In the genomic region with DNA sequence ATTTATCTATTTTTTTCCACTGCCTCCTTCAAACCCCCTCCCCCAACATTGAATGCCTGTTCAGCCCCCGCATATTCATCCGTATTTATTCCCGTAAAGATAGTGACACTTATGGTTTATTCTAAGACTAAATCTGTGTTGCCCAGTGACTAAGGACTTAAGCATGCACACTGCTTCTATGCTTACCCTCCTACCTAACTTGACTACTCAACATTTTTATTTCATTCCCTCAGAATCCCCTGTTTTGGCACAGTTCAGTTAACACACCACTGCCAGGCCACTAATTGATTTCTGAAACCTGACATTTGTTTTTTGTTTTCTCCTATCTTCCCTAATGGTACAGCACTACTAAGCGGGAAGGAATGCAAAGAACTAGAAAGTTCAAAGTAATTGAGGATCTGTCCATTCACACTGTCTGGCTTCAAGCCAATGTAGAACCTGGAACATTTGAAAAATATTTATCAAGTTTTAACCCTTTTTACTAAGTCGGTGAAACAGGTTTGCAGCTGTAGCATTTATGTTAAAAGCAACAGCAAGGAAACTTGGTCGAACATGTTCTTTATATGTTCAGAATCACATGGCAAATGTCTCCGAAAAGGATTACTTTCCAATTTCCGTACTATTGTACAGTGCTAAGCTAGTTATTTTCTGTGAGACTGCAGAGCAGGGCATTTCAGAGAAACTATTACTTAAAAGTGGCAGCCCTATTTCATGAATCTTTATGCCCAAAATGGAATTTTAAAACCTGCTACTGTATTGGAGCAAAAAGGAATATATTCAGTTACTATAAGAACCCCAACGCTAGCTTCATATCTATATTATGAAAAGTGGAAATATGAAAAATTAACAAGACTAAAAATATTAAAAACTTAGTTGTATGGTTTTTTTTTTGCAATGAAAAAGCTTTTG, we compare ENCODE assay signal across 11 cellular contexts. TPM values are rescaled to one million over a fixed set of nuclear protein-coding genes. Genes with fewer than 3 reads are reported as not detected.
A peak's percentile ranks its signal among the peaks of the same experiment; 100 is the strongest.
DNase-seq lines count a peak whose midpoint lies in the region; ATAC-seq and TF ChIP-seq lines count a peak whose summit lies in the region.
"Had no signal": no experiment of that assay in that cellular context is flagged by ENCODE, and none has a peak within 500 bp of the region (broad histone marks: within the 10 kb centered on the region; RNA-seq: fewer than 3 reads in every experiment).

No MANE protein-coding gene starts in this region.

- H3K27me3 ChIP-seq in Caco-2 (replicated peaks; ENCODE audit: control insufficient read depth, insufficient read depth, low read length), result no peaks in the 10 kb centered on the region
- no peaks in the 10 kb centered on the region for H3K27me3 ChIP-seq in duodenal mucosa (ENCODE audit: control insufficient read depth in 1 of 2, insufficient read depth in 2 of 2, low read length in 2 of 2)
- H3K27me3 ChIP-seq in CD4-positive, alpha-beta memory T cell (ENCODE audit: insufficient read depth, low read length), result peaks cover 11% of the 10 kb centered on the region

- POLR2A ChIA-PET in Caco-2 (lab: Charles Lee), result no interaction called here
- POLR2A ChIA-PET in CD4-positive, alpha-beta memory T cell (lab: Charles Lee; ENCODE audit: partially characterized antibody), result no interaction called here

- H3K27ac ChIP-seq in duodenal mucosa (ENCODE audit: low read depth, low read length), result peak overlapping the region; percentile 10
- no peak overlapping the region for H3K27ac ChIP-seq in CD4-positive, alpha-beta memory T cell (ENCODE audit: low read depth, low read length)
- H3K27ac ChIP-seq: pancreas had no signal

- ATAC-seq in HG03439 (IDR thresholded peaks at IDR 0.05; ENCODE audit: unreplicated experiment), result no peak
- ATAC-seq: pancreas had no signal

- peak overlapping the region; percentile 76 for H3K4me3 Mint-ChIP-seq in Caco-2 (ENCODE audit: unreplicated experiment)
- no peak overlapping the region for H3K4me3 Mint-ChIP-seq in nephron progenitor cell
- peak overlapping the region in 1 of 8 donors; percentile 55 for H3K4me3 Mint-ChIP-seq in CD4-positive, alpha-beta memory T cell

- H3K36me3 ChIP-seq in Caco-2 (ENCODE audit: control insufficient read depth, insufficient read depth, low read length) (no peaks in the 10 kb centered on the region), duodenal mucosa (ENCODE audit: control insufficient read depth in 1 of 2, insufficient read depth in 2 of 2, low read length in 2 of 2) (peaks cover 0 to 7% of the 10 kb centered on the region in 2 donors)
- H3K36me3 ChIP-seq in CD4-positive, alpha-beta memory T cell (ENCODE audit: insufficient read depth, low read length), result no peaks in the 10 kb centered on the region
- H3K36me3 ChIP-seq: pancreas had no signal

- H3K4me1 ChIP-seq in Caco-2, result peaks cover 37% of the 10 kb centered on the region
- H3K4me1 ChIP-seq in duodenal mucosa (ENCODE audit: control insufficient read depth in 1 of 2, insufficient read depth in 2 of 2, low read length in 2 of 2), result peaks cover 3 to 5% of the 10 kb centered on the region in 2 donors
- H3K4me1 ChIP-seq in CD4-positive, alpha-beta memory T cell (ENCODE audit: insufficient read depth, low read length), result peaks cover 19% of the 10 kb centered on the region

- peaks cover 29% of the 10 kb centered on the region for H3K36me3 Mint-ChIP-seq in Caco-2 (ENCODE audit: insufficient read depth, unreplicated experiment)
- H3K36me3 Mint-ChIP-seq in nephron progenitor cell (ENCODE audit: low read depth), result no peaks in the 10 kb centered on the region
- H3K36me3 Mint-ChIP-seq in CD4-positive, alpha-beta memory T cell, result peaks cover 0 to 5% of the 10 kb centered on the region in 2 donors

- TF ChIP-seq CTCF in Caco-2 (IDR thresholded peaks at IDR 0.05; ENCODE audit: insufficient read depth in 1 of 2, low read depth in 1 of 2, low read length in 1 of 2, severe bottlenecking in 1 of 2, unreplicated experiment in 1 of 2), result no peak
- TF ChIP-seq CTCF in nephron progenitor cell (IDR thresholded peaks at IDR 0.05), result no peak

- H3K9ac ChIP-seq in duodenal mucosa (ENCODE audit: low read depth in 1 of 2, low read length in 2 of 2), result peak overlapping the region; percentile 44 to 45

- no peaks in the 10 kb centered on the region for H3K9me3 Mint-ChIP-seq in Caco-2 (ENCODE audit: unreplicated experiment)
- H3K9me3 Mint-ChIP-seq in nephron progenitor cell, result no peaks in the 10 kb centered on the region
- no peaks in the 10 kb centered on the region for H3K9me3 Mint-ChIP-seq in CD4-positive, alpha-beta memory T cell

- H3K4me3 ChIP-seq in Caco-2 (ENCODE audit: low read depth, low read length), result peak overlapping the region; percentile 11; the same call in 1 of the 2 replicates
- H3K4me3 ChIP-seq in duodenal mucosa (ENCODE audit: low read depth in 1 of 2, low read length in 2 of 2), result peak overlapping the region; percentile 53
- no peak overlapping the region for H3K4me3 ChIP-seq in CD4-positive, alpha-beta memory T cell (ENCODE audit: low read length in 2 of 2)
- H3K4me3 ChIP-seq: pancreas had no signal

- no peaks in the 10 kb centered on the region for H3K27me3 Mint-ChIP-seq in Caco-2 (ENCODE audit: insufficient read depth, unreplicated experiment)
- peaks cover 42% of the 10 kb centered on the region for H3K27me3 Mint-ChIP-seq in nephron progenitor cell (ENCODE audit: low read depth, poor library complexity)
- H3K27me3 Mint-ChIP-seq in CD4-positive, alpha-beta memory T cell, result peaks cover 12 to 13% of the 10 kb centered on the region in 2 donors

- no TSS peak for BruUV-seq in Caco-2 (replicated peaks; lab: Mats Ljungman, UMichigan)

- peak overlapping the region; percentile 85 for H3K27ac Mint-ChIP-seq in Caco-2 (ENCODE audit: unreplicated experiment)
- H3K27ac Mint-ChIP-seq in nephron progenitor cell, result peak overlapping the region; percentile 22
- no peak overlapping the region for H3K27ac Mint-ChIP-seq in CD4-positive, alpha-beta memory T cell

- no peaks in the 10 kb centered on the region for H3K9me3 ChIP-seq in Caco-2
- no peaks in the 10 kb centered on the region for H3K9me3 ChIP-seq in duodenal mucosa (ENCODE audit: control insufficient read depth in 1 of 2, low read length in 2 of 2)
- no peaks in the 10 kb centered on the region for H3K9me3 ChIP-seq in CD4-positive, alpha-beta memory T cell (ENCODE audit: control insufficient read depth in 1 of 2, low read length in 2 of 2)
- H3K9me3 ChIP-seq: pancreas had no signal

- H3K4me1 Mint-ChIP-seq in Caco-2 (ENCODE audit: low read depth, unreplicated experiment), result peaks cover 16% of the 10 kb centered on the region
- H3K4me1 Mint-ChIP-seq in nephron progenitor cell, result peaks cover 27% of the 10 kb centered on the region
- H3K4me1 Mint-ChIP-seq in CD4-positive, alpha-beta memory T cell, result peaks cover 14 to 23% (median 18%) of the 10 kb centered on the region in 4 donors

- DNase-seq in Caco-2, result no peak
- DNase-seq in NCI-H226, result peak; percentile 92
- no peak for DNase-seq in nephron progenitor cell
- DNase-seq in CD4-positive, alpha-beta memory T cell, result no peak
- no peak for DNase-seq in pons (ENCODE audit: low spot score)
- DNase-seq in DMS153 (lab: John Stamatoyannopoulos, UW), result no peak
- DNase-seq: caudate nucleus, pancreas, SW 1271 had no signal

- intact Hi-C loops in Caco-2 (cut with micrococcal nuclease; ENCODE audit: unreplicated experiment), result loop anchor here (5.0 kb wide), 3 partner anchors 54 to 271 kb away; no protein-coding TSS in a partner anchor
- intact Hi-C loops in CD4-positive, alpha-beta memory T cell (cut with micrococcal nuclease), result loop anchor here (5.0 kb wide), 1 partner anchor 646 kb away; no protein-coding TSS in a partner anchor

- CTCF ChIA-PET in Caco-2 (lab: Charles Lee), result no interaction called here
- CTCF ChIA-PET in CD4-positive, alpha-beta memory T cell (lab: Charles Lee; ENCODE audit: partially characterized antibody), result interaction anchor here (1.5 kb wide), 1 partner anchor 661 kb away, joined by 3 read pairs; no protein-coding TSS in a partner anchor

RNA-seq across cellular contexts. Expression of gene KLF5, which starts 2.5 kb away (rescaled TPM):
- total RNA-seq in Caco-2 (2022), result 80.1 and 103 TPM in 2 replicates
- total RNA-seq in CD4-positive, alpha-beta memory T cell, result 1 to 10 TPM; 5.0 to 5.4 TPM
- 1 to 10 TPM in 1 of 2 donors, under 1 TPM in 1; 0.83 to 3.3 TPM for polyA plus RNA-seq in CD4-positive, alpha-beta memory T cell

Comparison
In these comparisons a context has a peak if more than half of its experiments do, and no peak if none do; other contexts are left out.
1. H3K4me3 ChIP-seq: peak in Caco-2 (single experiment) and duodenal mucosa (2 of 2); none in CD4-positive, alpha-beta memory T cell (0 of 2).
2. H3K27ac Mint-ChIP-seq: peak in Caco-2 (single experiment) and nephron progenitor cell (single experiment); none in CD4-positive, alpha-beta memory T cell (0 of 7).
3. RNA of gene KLF5, which starts 2.5 kb away (total RNA-seq): 80.1 to 103 TPM in Caco-2; 5.0 to 5.4 TPM in CD4-positive, alpha-beta memory T cell; every median in the first group is over 10 times any median in the second.